Comparison of ENCODE assay signal across 1 cellular context in genomic region chr16:56972403-56972802, GRCh38.
TF ChIP-seq lines count a peak whose summit lies in the region.

No MANE protein-coding gene starts in this region.

TF ChIP-seq in HepG2, 621 proteins besides CTCF, POLR2A, EP300 and RAD21 (continued from another document and continues in another):
- TF ChIP-seq ZNF687 (CRISPR knock-in tag; IDR thresholded peaks at IDR 0.05) (peak; percentile 82), KLF13 (CRISPR knock-in tag; IDR thresholded peaks at IDR 0.05) (no peak), IRF2 (CRISPR knock-in tag; IDR thresholded peaks at IDR 0.05) (no peak), ZNF430 (CRISPR knock-in tag; IDR thresholded peaks at IDR 0.05) (0 out of 2 replicates have a peak, but pooled peaks have one; percentile 30), SRY (CRISPR knock-in tag; IDR thresholded peaks at IDR 0.05) (peak; percentile 74; the same call in 1 of the 2 replicates), FOXP4 (CRISPR knock-in tag; IDR thresholded peaks at IDR 0.05) (no peak), RFX3 (CRISPR knock-in tag; IDR thresholded peaks at IDR 0.05) (no peak), ATF7 (IDR thresholded peaks at IDR 0.05) (no peak; the same call in 1 of the 2 replicates), ATF7 (CRISPR knock-in tag; IDR thresholded peaks at IDR 0.05) (0 out of 2 replicates have a peak, but pooled peaks have one; percentile 14), SP2 (CRISPR knock-in tag; IDR thresholded peaks at IDR 0.05) (peak; percentile 22; the same call in 1 of the 2 replicates), ZZZ3 (CRISPR knock-in tag; IDR thresholded peaks at IDR 0.05; ENCODE audit: borderline replicate concordance) (no peak), ZBTB7A (CRISPR knock-in tag; IDR thresholded peaks at IDR 0.05) (peak; percentile 23; the same call in 1 of the 2 replicates), PPARG (CRISPR knock-in tag; conservative IDR thresholded peaks at IDR 0.05) (no peak), ZNF766 (CRISPR knock-in tag; IDR thresholded peaks at IDR 0.05; ENCODE audit: borderline replicate concordance) (no peak), HINFP (CRISPR knock-in tag; IDR thresholded peaks at IDR 0.05; ENCODE audit: low read depth) (0 out of 2 replicates have a peak, but pooled peaks have one; percentile 9), ZNF605 (CRISPR knock-in tag; IDR thresholded peaks at IDR 0.05) (peak; percentile 32; the same call in 1 of the 2 replicates), ZNF607 (CRISPR knock-in tag; IDR thresholded peaks at IDR 0.05; ENCODE audit: borderline replicate concordance) (0 out of 2 replicates have a peak, but pooled peaks have one; percentile 44), GATA4 (IDR thresholded peaks at IDR 0.05; ENCODE audit: borderline replicate concordance, low read depth) (no peak), GABPB1 (CRISPR knock-in tag; IDR thresholded peaks at IDR 0.05) (peak; percentile 48; the same call in 1 of the 2 replicates), TEAD3 (CRISPR knock-in tag; optimal IDR thresholded peaks at IDR 0.05; ENCODE audit: borderline replicate concordance) (peak; percentile 18), ZFX (CRISPR knock-in tag; IDR thresholded peaks at IDR 0.05; ENCODE audit: low read depth) (peak; percentile 48), ZNF724P (CRISPR knock-in tag; IDR thresholded peaks at IDR 0.05; ENCODE audit: borderline replicate concordance) (peak; percentile 48; the same call in 1 of the 2 replicates), MYC (CRISPR knock-in tag; IDR thresholded peaks at IDR 0.05; ENCODE audit: borderline replicate concordance) (peak; percentile 52; the same call in 1 of the 2 replicates), ZSCAN21 (CRISPR knock-in tag; IDR thresholded peaks at IDR 0.05; ENCODE audit: borderline replicate concordance) (no peak), MXI1 (IDR thresholded peaks at IDR 0.05; ENCODE audit: borderline replicate concordance, low read depth, low read length) (peak; percentile 31; the same call in 1 of the 3 replicates), SAP130 (CRISPR knock-in tag; IDR thresholded peaks at IDR 0.05; ENCODE audit: low read depth) (peak; percentile 60), KAT7 (CRISPR knock-in tag; IDR thresholded peaks at IDR 0.05; ENCODE audit: borderline replicate concordance) (no peak), ZBTB7B (CRISPR knock-in tag; IDR thresholded peaks at IDR 0.05) (no peak), NR2F6 (IDR thresholded peaks at IDR 0.05) (no peak), NR2F6 (CRISPR knock-in tag; IDR thresholded peaks at IDR 0.05) (0 out of 2 replicates have a peak, but pooled peaks have one; percentile 11), MED1 (CRISPR knock-in tag; IDR thresholded peaks at IDR 0.05) (peak; percentile 48; the same call in 1 of the 2 replicates), ZNF343 (CRISPR knock-in tag; IDR thresholded peaks at IDR 0.05) (0 out of 2 replicates have a peak, but pooled peaks have one; percentile 52), MAX (IDR thresholded peaks at IDR 0.05) (peak; percentile 73), ZNF740 (CRISPR knock-in tag; IDR thresholded peaks at IDR 0.05) (no peak), RXRB (CRISPR knock-in tag; IDR thresholded peaks at IDR 0.05; ENCODE audit: borderline replicate concordance) (peak; percentile 27; the same call in 1 of the 2 replicates)
- TF ChIP-seq, protein P1, sequence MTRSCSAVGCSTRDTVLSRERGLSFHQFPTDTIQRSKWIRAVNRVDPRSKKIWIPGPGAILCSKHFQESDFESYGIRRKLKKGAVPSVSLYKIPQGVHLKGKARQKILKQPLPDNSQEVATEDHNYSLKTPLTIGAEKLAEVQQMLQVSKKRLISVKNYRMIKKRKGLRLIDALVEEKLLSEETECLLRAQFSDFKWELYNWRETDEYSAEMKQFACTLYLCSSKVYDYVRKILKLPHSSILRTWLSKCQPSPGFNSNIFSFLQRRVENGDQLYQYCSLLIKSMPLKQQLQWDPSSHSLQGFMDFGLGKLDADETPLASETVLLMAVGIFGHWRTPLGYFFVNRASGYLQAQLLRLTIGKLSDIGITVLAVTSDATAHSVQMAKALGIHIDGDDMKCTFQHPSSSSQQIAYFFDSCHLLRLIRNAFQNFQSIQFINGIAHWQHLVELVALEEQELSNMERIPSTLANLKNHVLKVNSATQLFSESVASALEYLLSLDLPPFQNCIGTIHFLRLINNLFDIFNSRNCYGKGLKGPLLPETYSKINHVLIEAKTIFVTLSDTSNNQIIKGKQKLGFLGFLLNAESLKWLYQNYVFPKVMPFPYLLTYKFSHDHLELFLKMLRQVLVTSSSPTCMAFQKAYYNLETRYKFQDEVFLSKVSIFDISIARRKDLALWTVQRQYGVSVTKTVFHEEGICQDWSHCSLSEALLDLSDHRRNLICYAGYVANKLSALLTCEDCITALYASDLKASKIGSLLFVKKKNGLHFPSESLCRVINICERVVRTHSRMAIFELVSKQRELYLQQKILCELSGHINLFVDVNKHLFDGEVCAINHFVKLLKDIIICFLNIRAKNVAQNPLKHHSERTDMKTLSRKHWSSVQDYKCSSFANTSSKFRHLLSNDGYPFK (CRISPR knock-in tag; IDR thresholded peaks at IDR 0.05; ENCODE audit: borderline replicate concordance): peak; percentile 10; the same call in 1 of the 2 replicates
- TF ChIP-seq, protein P2, sequence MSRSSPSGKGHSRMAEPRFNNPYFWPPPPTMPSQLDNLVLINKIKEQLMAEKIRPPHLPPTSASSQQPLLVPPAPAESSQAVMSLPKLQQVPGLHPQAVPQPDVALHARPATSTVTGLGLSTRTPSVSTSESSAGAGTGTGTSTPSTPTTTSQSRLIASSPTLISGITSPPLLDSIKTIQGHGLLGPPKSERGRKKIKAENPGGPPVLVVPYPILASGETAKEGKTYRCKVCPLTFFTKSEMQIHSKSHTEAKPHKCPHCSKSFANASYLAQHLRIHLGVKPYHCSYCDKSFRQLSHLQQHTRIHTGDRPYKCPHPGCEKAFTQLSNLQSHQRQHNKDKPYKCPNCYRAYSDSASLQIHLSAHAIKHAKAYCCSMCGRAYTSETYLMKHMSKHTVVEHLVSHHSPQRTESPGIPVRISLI (CRISPR knock-in tag; IDR thresholded peaks at IDR 0.05; ENCODE audit: borderline replicate concordance): no peak
- TF ChIP-seq, protein P3, sequence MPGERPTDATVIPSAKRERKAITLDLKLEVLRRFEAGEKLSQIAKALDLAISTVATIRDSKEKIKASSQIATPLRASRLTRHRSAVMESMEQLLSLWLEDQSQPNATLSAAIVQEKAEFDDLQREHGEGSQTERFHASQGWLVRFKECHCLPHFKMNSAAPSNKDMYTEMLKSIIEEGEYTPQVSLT (CRISPR knock-in tag; IDR thresholded peaks at IDR 0.05; ENCODE audit: borderline replicate concordance, low read depth): peak; percentile 76; the same call in 1 of the 2 replicates
- TF ChIP-seq, protein P4, sequence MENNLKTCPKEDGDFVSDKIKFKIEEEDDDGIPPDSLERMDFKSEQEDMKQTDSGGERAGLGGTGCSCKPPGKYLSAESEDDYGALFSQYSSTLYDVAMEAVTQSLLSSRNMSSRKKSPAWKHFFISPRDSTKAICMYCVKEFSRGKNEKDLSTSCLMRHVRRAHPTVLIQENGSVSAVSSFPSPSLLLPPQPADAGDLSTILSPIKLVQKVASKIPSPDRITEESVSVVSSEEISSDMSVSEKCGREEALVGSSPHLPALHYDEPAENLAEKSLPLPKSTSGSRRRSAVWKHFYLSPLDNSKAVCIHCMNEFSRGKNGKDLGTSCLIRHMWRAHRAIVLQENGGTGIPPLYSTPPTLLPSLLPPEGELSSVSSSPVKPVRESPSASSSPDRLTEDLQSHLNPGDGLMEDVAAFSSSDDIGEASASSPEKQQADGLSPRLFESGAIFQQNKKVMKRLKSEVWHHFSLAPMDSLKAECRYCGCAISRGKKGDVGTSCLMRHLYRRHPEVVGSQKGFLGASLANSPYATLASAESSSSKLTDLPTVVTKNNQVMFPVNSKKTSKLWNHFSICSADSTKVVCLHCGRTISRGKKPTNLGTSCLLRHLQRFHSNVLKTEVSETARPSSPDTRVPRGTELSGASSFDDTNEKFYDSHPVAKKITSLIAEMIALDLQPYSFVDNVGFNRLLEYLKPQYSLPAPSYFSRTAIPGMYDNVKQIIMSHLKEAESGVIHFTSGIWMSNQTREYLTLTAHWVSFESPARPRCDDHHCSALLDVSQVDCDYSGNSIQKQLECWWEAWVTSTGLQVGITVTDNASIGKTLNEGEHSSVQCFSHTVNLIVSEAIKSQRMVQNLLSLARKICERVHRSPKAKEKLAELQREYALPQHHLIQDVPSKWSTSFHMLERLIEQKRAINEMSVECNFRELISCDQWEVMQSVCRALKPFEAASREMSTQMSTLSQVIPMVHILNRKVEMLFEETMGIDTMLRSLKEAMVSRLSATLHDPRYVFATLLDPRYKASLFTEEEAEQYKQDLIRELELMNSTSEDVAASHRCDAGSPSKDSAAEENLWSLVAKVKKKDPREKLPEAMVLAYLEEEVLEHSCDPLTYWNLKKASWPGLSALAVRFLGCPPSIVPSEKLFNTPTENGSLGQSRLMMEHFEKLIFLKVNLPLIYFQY (CRISPR knock-in tag; IDR thresholded peaks at IDR 0.05; ENCODE audit: borderline replicate concordance): 0 out of 2 replicates have a peak, but pooled peaks have one; percentile 17
- TF ChIP-seq, protein P5, sequence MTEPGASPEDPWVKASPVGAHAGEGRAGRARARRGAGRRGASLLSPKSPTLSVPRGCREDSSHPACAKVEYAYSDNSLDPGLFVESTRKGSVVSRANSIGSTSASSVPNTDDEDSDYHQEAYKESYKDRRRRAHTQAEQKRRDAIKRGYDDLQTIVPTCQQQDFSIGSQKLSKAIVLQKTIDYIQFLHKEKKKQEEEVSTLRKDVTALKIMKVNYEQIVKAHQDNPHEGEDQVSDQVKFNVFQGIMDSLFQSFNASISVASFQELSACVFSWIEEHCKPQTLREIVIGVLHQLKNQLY (CRISPR knock-in tag; IDR thresholded peaks at IDR 0.05): peak; percentile 41; the same call in 1 of the 2 replicates
- TF ChIP-seq, protein P6, sequence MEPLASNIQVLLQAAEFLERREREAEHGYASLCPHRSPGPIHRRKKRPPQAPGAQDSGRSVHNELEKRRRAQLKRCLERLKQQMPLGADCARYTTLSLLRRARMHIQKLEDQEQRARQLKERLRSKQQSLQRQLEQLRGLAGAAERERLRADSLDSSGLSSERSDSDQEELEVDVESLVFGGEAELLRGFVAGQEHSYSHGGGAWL (CRISPR knock-in tag; IDR thresholded peaks at IDR 0.05): 0 out of 2 replicates have a peak, but pooled peaks have one; percentile 47
